Comparison of ENCODE assay signal across 10 cellular contexts in the genomic region with DNA sequence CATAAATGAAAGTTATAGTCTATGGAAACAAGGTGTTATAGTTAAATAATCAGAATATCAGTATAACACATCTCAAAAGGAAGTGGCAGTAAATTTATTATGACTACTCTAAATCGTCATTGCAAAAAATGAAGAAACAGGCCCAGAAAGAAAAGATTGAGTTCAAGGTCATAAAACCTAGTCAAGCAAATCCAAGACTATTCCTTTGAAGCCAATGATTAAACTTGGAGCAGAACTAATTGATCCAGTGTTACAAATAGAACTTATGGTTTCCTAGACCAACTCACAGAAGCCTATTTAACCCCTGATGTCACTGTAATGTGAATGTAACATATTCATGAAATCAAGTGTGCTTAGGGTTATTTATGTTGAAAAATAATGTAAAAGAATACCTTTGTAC. TPM values are rescaled to one million over a fixed set of nuclear protein-coding genes. Genes with fewer than 3 reads are reported as not detected.
A peak's percentile ranks its signal among the peaks of the same experiment; 100 is the strongest.
DNase-seq lines count a peak whose midpoint lies in the region; TF ChIP-seq lines count a peak whose summit lies in the region.
"Had no signal": no experiment of that assay in that cellular context is flagged by ENCODE, and none has a peak within 500 bp of the region (broad histone marks: within the 10 kb centered on the region; RNA-seq: fewer than 3 reads in every experiment).

No MANE protein-coding gene starts in this region.

- DNase-seq in NT2/D1 (ENCODE audit: low read depth, low spot score), result no peak
- no peak for DNase-seq in osteocyte (ENCODE audit: extremely low spot score, unreplicated experiment)
- DNase-seq in NCI-H226, result no peak
- DNase-seq in NK-92 treated with Interleukin-12 subunit alpha and Interleukin-12 subunit beta, amount 100 ng/mL, for 24 hours (lab: John Stamatoyannopoulos, UW), result no peak
- DNase-seq in stimulated activated CD4-positive, alpha-beta T cell treated with anti-CD3 and anti-CD28 coated beads, Interleukin-2, amount 100 ng/mL, for 48 hours, result no peak
- DNase-seq: left lung; NCI-H2227 treated with DMSO at 0.1 percent for 48 hours; stimulated activated CD4-positive, alpha-beta T cell treated with anti-CD3 and anti-CD28 coated beads, Interleukin-2, amount 100 ng/mL, for 24 hours had no signal

- H3K9ac ChIP-seq in NT2/D1 (ENCODE audit: insufficient read length, low read depth), result no peak overlapping the region
- H3K9ac ChIP-seq in endocrine pancreas (ENCODE audit: control insufficient read depth, insufficient read depth, low read length), result no peak overlapping the region

- no peaks in the 10 kb centered on the region for H3F3A ChIP-seq in DOHH2 (ENCODE audit: control insufficient read depth, insufficient read depth)

- H3K9me3 ChIP-seq in DOHH2 (ENCODE audit: control insufficient read depth, insufficient read depth, low read length) (no peaks in the 10 kb centered on the region), NT2/D1 (ENCODE audit: insufficient read depth, low read length) (no peaks in the 10 kb centered on the region), endocrine pancreas (ENCODE audit: control insufficient read depth, low read length) (no peaks in the 10 kb centered on the region)
- H3K9me3 ChIP-seq: left lung had no signal

- no peak overlapping the region for H3K27ac ChIP-seq in DOHH2 (ENCODE audit: low read depth, low read length)
- H3K27ac ChIP-seq: left lung had no signal

- H3K27me3 ChIP-seq in DOHH2 (ENCODE audit: control insufficient read depth, low read length) (no peaks in the 10 kb centered on the region), NT2/D1 (ENCODE audit: insufficient read depth, insufficient read length) (peaks cover 6% of the 10 kb centered on the region), endocrine pancreas (ENCODE audit: control insufficient read depth, insufficient read depth, low read length) (no peaks in the 10 kb centered on the region)
- H3K27me3 ChIP-seq: left lung had no signal

- peaks cover 21% of the 10 kb centered on the region for H3K4me1 Mint-ChIP-seq in osteocyte (ENCODE audit: unreplicated experiment)

- TF ChIP-seq CTCF in DOHH2 (IDR thresholded peaks at IDR 0.05; ENCODE audit: low read depth, low read length, poor library complexity, severe bottlenecking) (no peak), osteocyte (IDR thresholded peaks at IDR 0.05) (no peak)

- H3K9me3 Mint-ChIP-seq in osteocyte (ENCODE audit: unreplicated experiment), result no peaks in the 10 kb centered on the region

- H3K4me3 Mint-ChIP-seq in osteocyte (ENCODE audit: unreplicated experiment), result peak overlapping the region; percentile 77

- H3K79me2 ChIP-seq in DOHH2 (ENCODE audit: control insufficient read depth, low read length), result peaks cover 58% of the 10 kb centered on the region

- H3K4me2 ChIP-seq in DOHH2 (ENCODE audit: low read length), result peak overlapping the region; percentile 84

- H3K36me3 Mint-ChIP-seq in osteocyte (ENCODE audit: unreplicated experiment), result peaks cover 2% of the 10 kb centered on the region

- H3K36me3 ChIP-seq in DOHH2 (ENCODE audit: control insufficient read depth, low read length) (peaks cover 6% of the 10 kb centered on the region; the same call in 1 of the 2 replicates), NT2/D1 (ENCODE audit: insufficient read depth, insufficient read length, low read length) (peaks cover 18% of the 10 kb centered on the region), endocrine pancreas (ENCODE audit: control insufficient read depth, insufficient read depth, low read length) (no peaks in the 10 kb centered on the region)
- H3K36me3 ChIP-seq: left lung had no signal

- H3K27me3 Mint-ChIP-seq in osteocyte (ENCODE audit: unreplicated experiment), result no peaks in the 10 kb centered on the region

- peak overlapping the region; percentile 81 for H3K4me3 ChIP-seq in DOHH2 (ENCODE audit: low read length)
- H3K4me3 ChIP-seq in NT2/D1 (ENCODE audit: insufficient read length, low read depth), result peak overlapping the region; percentile 92
- H3K4me3 ChIP-seq in endocrine pancreas (ENCODE audit: control insufficient read depth, insufficient read depth, low read length), result peak overlapping the region; percentile 75

- no peaks in the 10 kb centered on the region for H3K9me2 ChIP-seq in DOHH2 (replicated peaks; ENCODE audit: control insufficient read depth, low read length)

- H3K27ac Mint-ChIP-seq in osteocyte (ENCODE audit: unreplicated experiment), result no peak overlapping the region

- H4K20me1 ChIP-seq in DOHH2 (ENCODE audit: control insufficient read depth, insufficient read depth, low read depth, low read length), result no peaks in the 10 kb centered on the region

- H3K4me1 ChIP-seq in DOHH2 (ENCODE audit: control insufficient read depth, low read length) (peaks cover 19% of the 10 kb centered on the region), NT2/D1 (ENCODE audit: insufficient read depth, insufficient read length) (no peaks in the 10 kb centered on the region), endocrine pancreas (ENCODE audit: control insufficient read depth, insufficient read depth, low read length) (peaks cover 7% of the 10 kb centered on the region)

RNA-seq across cellular contexts. Expression of gene FAM199X, which starts 1.9 kb away (rescaled TPM):
- 11.2 and 11.7 TPM in 2 replicates for total RNA-seq in osteocyte

RNA-seq across cellular contexts. Expression of gene SLC25A53, which starts 11.3 kb away (rescaled TPM):
- total RNA-seq in osteocyte, result 4.1 and 6.1 TPM in 2 replicates

RNA-seq across cellular contexts. Expression of gene ZCCHC18, which starts 55.8 kb away (rescaled TPM):
- 5.2 and 6.4 TPM in 2 replicates for total RNA-seq in osteocyte
